In the genomic region with DNA sequence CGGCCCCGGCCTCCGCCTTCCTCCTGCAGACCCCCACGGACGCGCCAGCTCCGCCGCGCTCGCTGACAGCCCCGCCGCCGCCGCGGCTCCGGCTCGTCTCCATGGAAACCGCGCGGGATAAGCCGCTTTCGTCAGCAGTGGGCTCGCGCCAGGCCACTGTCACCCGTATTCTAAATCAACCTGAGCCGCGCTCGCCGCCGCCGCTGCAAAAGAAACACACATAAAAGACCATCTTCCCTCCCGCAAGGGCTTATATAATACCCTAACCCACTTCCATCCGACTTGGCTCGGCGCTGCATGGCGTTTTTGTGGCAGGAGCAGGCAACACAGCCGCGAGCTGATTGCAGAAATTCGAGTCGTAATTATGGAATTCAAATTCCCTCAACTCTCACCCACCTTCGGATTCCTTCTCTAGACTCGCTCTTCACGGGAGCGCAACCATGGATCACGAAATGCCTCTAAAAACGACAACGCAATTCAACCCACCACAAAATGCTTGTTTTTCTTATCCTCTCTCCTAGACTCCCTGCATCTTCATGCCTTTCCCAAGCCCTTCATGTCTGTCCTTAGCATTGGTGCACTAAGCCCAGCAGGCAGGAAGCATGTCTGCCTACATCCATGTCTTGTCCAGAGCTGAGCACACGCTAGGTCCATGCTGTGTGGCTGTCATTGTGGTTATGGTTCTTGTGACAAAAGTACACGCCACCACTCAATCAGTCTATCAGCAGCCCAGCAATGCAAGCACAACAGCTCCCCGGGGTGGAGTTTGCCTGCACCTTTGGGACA, we compare ENCODE assay signal across 8 cellular contexts. TPM values are rescaled to one million over a fixed set of nuclear protein-coding genes. Genes with fewer than 3 reads are reported as not detected.
DNase-seq lines count a peak whose midpoint lies in the region.

A gene with protein sequence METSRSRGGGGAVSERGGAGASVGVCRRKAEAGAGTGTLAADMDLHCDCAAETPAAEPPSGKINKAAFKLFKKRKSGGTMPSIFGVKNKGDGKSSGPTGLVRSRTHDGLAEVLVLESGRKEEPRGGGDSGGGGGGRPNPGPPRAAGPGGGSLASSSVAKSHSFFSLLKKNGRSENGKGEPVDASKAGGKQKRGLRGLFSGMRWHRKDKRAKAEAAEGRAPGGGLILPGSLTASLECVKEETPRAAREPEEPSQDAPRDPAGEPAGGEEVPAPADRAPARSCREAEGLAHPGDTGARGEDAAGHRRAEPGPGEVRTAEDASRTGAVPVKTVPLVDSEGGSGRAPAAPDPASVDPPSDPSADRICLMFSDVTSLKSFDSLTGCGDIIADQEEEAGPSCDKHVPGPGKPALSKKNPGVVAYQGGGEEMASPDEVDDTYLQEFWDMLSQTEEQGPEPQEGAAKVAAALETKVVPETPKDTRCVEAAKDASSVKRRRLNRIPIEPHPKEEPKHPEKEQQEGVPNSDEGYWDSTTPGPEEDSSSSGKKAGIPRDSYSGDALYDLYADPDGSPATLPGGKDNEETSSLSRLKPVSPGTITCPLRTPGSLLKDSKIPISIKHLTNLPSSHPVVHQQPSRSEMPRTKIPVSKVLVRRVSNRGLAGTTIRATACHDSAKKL (minus strand): TSS at position 772 of the 786 bp plus-strand sequence. CDS start 669 bp downstream, at position 103.

- H3K27me3 ChIP-seq in muscle layer of colon (ENCODE audit: control insufficient read depth in 1 of 2, insufficient read depth in 2 of 2, low read length in 2 of 2) = peaks cover 19 to 35% of the 10 kb centered on the region in 2 donors

- H3K4me3 ChIP-seq in muscle layer of colon (ENCODE audit: low read depth in 1 of 2, low read length in 2 of 2) = peak within 1 kb of the TSS; percentile 21 to 39

- no peak within 1 kb of the TSS for H3K9ac ChIP-seq in muscle layer of colon (ENCODE audit: low read length)

- no peaks in the 10 kb centered on the region for H3K36me3 ChIP-seq in muscle layer of colon (ENCODE audit: insufficient read depth, low read length)

- DNase-seq in NCI-H1105 treated with DMSO at 0.1 percent for 48 hours (lab: John Stamatoyannopoulos, UW) (peak; percentile 37), NCI-H1105 (lab: John Stamatoyannopoulos, UW) (no peak), NCI-H460 (ENCODE audit: extremely low read depth, low read depth) (peak; percentile 4), dermis microvascular lymphatic vessel endothelial cell (ENCODE audit: low read depth in 2 of 2) (peak; percentile 0 to 25), NOMO-1 treated with DMSO at 0.1 percent for 48 hours (lab: John Stamatoyannopoulos, UW; ENCODE audit: unreplicated experiment) (no peak)
- no peak for DNase-seq in central memory CD4-positive, alpha-beta T cell
- no peak for DNase-seq in NK-92 treated with Interleukin-12 subunit alpha and Interleukin-12 subunit beta, amount 100 ng/mL, for 24 hours (lab: John Stamatoyannopoulos, UW)

- H3K4me1 ChIP-seq in muscle layer of colon (ENCODE audit: insufficient read depth, low read length) = peaks cover 5% of the 10 kb centered on the region

- no peaks in the 10 kb centered on the region for H3K9me3 ChIP-seq in muscle layer of colon (ENCODE audit: low read length)

- H3K27ac ChIP-seq in muscle layer of colon (ENCODE audit: low read depth, low read length) = no peak within 1 kb of the TSS

RNA-seq across cellular contexts. Expression of the gene that starts here (rescaled TPM):
- not detected in 2 replicates for total RNA-seq in NCI-H460 (2014; rRNA removed; shearing (Covaris generic))
- polyA plus RNA-seq in NCI-H460 (2014; cell fraction: nucleus; rRNA removed) = not detected in 2 replicates
- total RNA-seq in dermis microvascular lymphatic vessel endothelial cell = not detected in 2 replicates

Comparison
In these comparisons a context has a peak if more than half of its experiments do, and no peak if none do; other contexts are left out.
1. Peak in DNase-seq in NCI-H460; RNA of the gene not detected or under 1 TPM.
2. Peak in DNase-seq in dermis microvascular lymphatic vessel endothelial cell; RNA of the gene not detected or under 1 TPM.